22 cellular contexts compared by ENCODE assay signal in genomic region chr20:49633643-49634042, GRCh38.
DNase-seq lines count a peak whose midpoint lies in the region; TF ChIP-seq lines count a peak whose summit lies in the region.
"Had no signal": no experiment of that assay in that cellular context is flagged by ENCODE, and none has a peak within 500 bp of the region (broad histone marks: within the 10 kb centered on the region; RNA-seq: fewer than 3 reads in every experiment).

No MANE protein-coding gene starts in this region.

- peak overlapping the region in 3 of 11 experiments; percentile 10 to 34 (median 17); a peak in 6 of 22 replicates for H3K27ac ChIP-seq in BLaER1 treated with 17β-estradiol and CSF1 and Interleukin-3, amounts not matched to agents 10 nM and 100 nM
- H3K27ac ChIP-seq in HUES48 (ENCODE audit: low read depth, low read length) (peak overlapping the region; percentile 30), neural cell (ENCODE audit: low read length) (peak overlapping the region; percentile 47)
- H3K27ac ChIP-seq: RWPE1, SK-N-MC, VCaP had no signal

- no peak overlapping the region for H3K4me3 ChIP-seq in BLaER1 treated with 17β-estradiol and CSF1 and Interleukin-3, amounts not matched to agents 10 nM and 100 nM
- no peak overlapping the region for H3K4me3 ChIP-seq in HUES48 (ENCODE audit: low read depth, low read length)
- H3K4me3 ChIP-seq in neural cell (ENCODE audit: low read length) = no peak overlapping the region
- H3K4me3 ChIP-seq: SK-N-MC had no signal

- H3K79me2 ChIP-seq in neural cell (replicated peaks; ENCODE audit: insufficient read depth, low read length) = no peaks in the 10 kb centered on the region

- no peak for DNase-seq in activated gamma-delta T cell (lab: John Stamatoyannopoulos, UW)
- no peak for DNase-seq in HEK293T (ENCODE audit: extremely low spot score)
- DNase-seq in NCI-H1105 treated with DMSO at 0.1 percent for 48 hours (lab: John Stamatoyannopoulos, UW) = no peak
- DNase-seq: ACHN; activated CD4-positive, alpha-beta T cell treated with anti-CD3 and anti-CD28 coated beads, Interleukin-2, amount 10 ng/mL, durations not matched to agents 24 days and 14 days; activated naive CD4-positive, alpha-beta T cell treated with anti-CD3 and anti-CD28 coated beads, Interleukin-2, amount 10 ng/mL, durations not matched to agents 7 days and 5 days; activated T-cell treated with anti-CD3 and anti-CD28 coated beads, Interleukin-2, amount 50 U/mL, for 48 hours; aorta; C1 segment of cervical spinal cord; caudate nucleus; NCI-H1417; NCI-H524; occipital lobe had no signal

- H3F3A ChIP-seq in neural cell (ENCODE audit: insufficient read depth, low read length, poor library complexity, severe bottlenecking) = no peaks in the 10 kb centered on the region

- TF ChIP-seq RAD21 in neural cell (conservative IDR thresholded peaks at IDR 0.05) = no peak

- no peaks in the 10 kb centered on the region for H3K9me2 ChIP-seq in neural cell (ENCODE audit: insufficient read depth, low read length)

- TF ChIP-seq CTCF in brain (conservative IDR thresholded peaks at IDR 0.05) (no peak), neural cell (IDR thresholded peaks at IDR 0.05; ENCODE audit: poor library complexity, severe bottlenecking) (no peak)

- TF ChIP-seq EP300 in neural cell (conservative IDR thresholded peaks at IDR 0.05; ENCODE audit: poor library complexity, severe bottlenecking) = no peak

- H3K27me3 ChIP-seq in BLaER1 treated with 17β-estradiol and CSF1 and Interleukin-3, amounts not matched to agents 10 nM and 100 nM = no peaks in the 10 kb centered on the region
- H3K27me3 ChIP-seq in HUES48 (ENCODE audit: control insufficient read depth, insufficient read depth, low read length) (no peaks in the 10 kb centered on the region), neural cell (ENCODE audit: insufficient read depth, low read depth, low read length) (no peaks in the 10 kb centered on the region)

- peaks cover 67% of the 10 kb centered on the region for H3K4me1 Mint-ChIP-seq in brain
- H3K4me1 Mint-ChIP-seq: activated naive CD4-positive, alpha-beta T cell treated with anti-CD3 and anti-CD28 coated beads, Interleukin-2, amount 10 ng/mL, durations not matched to agents 7 days and 5 days had no signal

- H3K9ac ChIP-seq in BLaER1 treated with 17β-estradiol and CSF1 and Interleukin-3, amounts not matched to agents 10 nM and 100 nM = peak overlapping the region in 1 of 11 experiments; percentile 27; a peak in 1 of 22 replicates
- no peak overlapping the region for H3K9ac ChIP-seq in HUES48 (ENCODE audit: low read depth, low read length)
- peak overlapping the region; percentile 32 for H3K9ac ChIP-seq in neural cell (ENCODE audit: low read length)

- peak overlapping the region; percentile 28 to 92 (median 65); a peak in 20 of 22 replicates for H3K4me2 ChIP-seq in BLaER1 treated with 17β-estradiol and CSF1 and Interleukin-3, amounts not matched to agents 10 nM and 100 nM
- no peak overlapping the region for H3K4me2 ChIP-seq in neural cell (ENCODE audit: low read length)

- H3K4me1 ChIP-seq in BLaER1 treated with 17β-estradiol and CSF1 and Interleukin-3, amounts not matched to agents 10 nM and 100 nM = peaks cover 70 to 96% (median 91%) of the 10 kb centered on the region in 10 experiments
- peaks cover 36% of the 10 kb centered on the region for H3K4me1 ChIP-seq in HUES48 (ENCODE audit: control insufficient read depth, insufficient read depth, low read length)

- H2AFZ ChIP-seq in neural cell (ENCODE audit: low read depth, low read length) = no peak overlapping the region

- peak overlapping the region in 3 of 5 experiments; percentile 20 to 65 (median 52) for H3K4me3 Mint-ChIP-seq in brain
- H3K4me3 Mint-ChIP-seq: activated CD4-positive, alpha-beta T cell treated with anti-CD3 and anti-CD28 coated beads, Interleukin-2, amount 10 ng/mL, durations not matched to agents 24 days and 14 days; activated naive CD4-positive, alpha-beta T cell treated with anti-CD3 and anti-CD28 coated beads, Interleukin-2, amount 10 ng/mL, durations not matched to agents 7 days and 5 days; IgD-negative memory B cell; T-helper 2 cell treated with Interferon-gamma antibody and Interleukin-4, amounts not matched to agents 5 μg/mL and 100 μg/mL, for 36 hours had no signal

- peaks cover 13 to 57% (median 28%) of the 10 kb centered on the region in 11 experiments; a peak in 19 of 22 replicates for H3K36me3 ChIP-seq in BLaER1 treated with 17β-estradiol and CSF1 and Interleukin-3, amounts not matched to agents 10 nM and 100 nM
- H3K36me3 ChIP-seq in HUES48 (ENCODE audit: control insufficient read depth, insufficient read depth, low read length) (peaks cover 48% of the 10 kb centered on the region), neural cell (ENCODE audit: insufficient read depth, low read length) (no peaks in the 10 kb centered on the region)

- peaks cover 6% of the 10 kb centered on the region for H3K27me3 Mint-ChIP-seq in brain
- H3K27me3 Mint-ChIP-seq: activated CD4-positive, alpha-beta T cell treated with anti-CD3 and anti-CD28 coated beads, Interleukin-2, amount 10 ng/mL, durations not matched to agents 24 days and 14 days had no signal

- H3K9me3 ChIP-seq in BLaER1 treated with 17β-estradiol and CSF1 and Interleukin-3, amounts not matched to agents 10 nM and 100 nM (replicated peaks in 1 of 11) = peaks cover 7 to 13% (median 8%) of the 10 kb centered on the region in 11 experiments; a peak in 21 of 22 replicates
- no peaks in the 10 kb centered on the region for H3K9me3 ChIP-seq in HUES48 (ENCODE audit: control insufficient read depth, insufficient read depth, low read length)
- peaks cover under 1% of the 10 kb centered on the region for H3K9me3 ChIP-seq in neural cell (ENCODE audit: low read length)

- peaks cover 0 to 10% (median 4%) of the 10 kb centered on the region in 5 experiments for H3K9me3 Mint-ChIP-seq in brain
- H3K9me3 Mint-ChIP-seq: activated CD4-positive, alpha-beta T cell treated with anti-CD3 and anti-CD28 coated beads, Interleukin-2, amount 10 ng/mL, durations not matched to agents 24 days and 14 days had no signal

- POLR2A ChIA-PET in HEK293T (lab: Yijun Ruan, JAX) = no interaction called here

- peaks cover 47% of the 10 kb centered on the region for H3K36me3 Mint-ChIP-seq in brain

- H4K20me1 ChIP-seq in BLaER1 treated with 17β-estradiol and CSF1 and Interleukin-3, amounts not matched to agents 10 nM and 100 nM = peaks cover 0 to 62% (median 8%) of the 10 kb centered on the region in 11 experiments; a peak in 11 of 22 replicates
- H4K20me1 ChIP-seq in neural cell (ENCODE audit: insufficient read depth) = no peaks in the 10 kb centered on the region

- CTCF ChIA-PET in HEK293T (lab: Yijun Ruan, JAX) = no interaction called here

- H3K27ac Mint-ChIP-seq in brain = peak overlapping the region; percentile 74 to 90 (median 88)
- H3K27ac Mint-ChIP-seq: activated CD4-positive, alpha-beta T cell treated with anti-CD3 and anti-CD28 coated beads, Interleukin-2, amount 10 ng/mL, durations not matched to agents 24 days and 14 days; activated naive CD4-positive, alpha-beta T cell treated with anti-CD3 and anti-CD28 coated beads, Interleukin-2, amount 10 ng/mL, durations not matched to agents 7 days and 5 days; IgD-negative memory B cell; T-helper 2 cell treated with Interferon-gamma antibody and Interleukin-4, amounts not matched to agents 5 μg/mL and 100 μg/mL, for 36 hours had no signal

TF ChIP-seq in neural cell, 6 proteins besides CTCF, POLR2A, EP300 and RAD21 (continues in another document):
- no peak for TF ChIP-seq EZH2 (IDR thresholded peaks at IDR 0.05; ENCODE audit: borderline replicate concordance, insufficient read depth, low read length, poor library complexity, severe bottlenecking)
- TF ChIP-seq SMC3 (conservative IDR thresholded peaks at IDR 0.05; ENCODE audit: poor library complexity) = no peak
- TF ChIP-seq TAF1 (IDR thresholded peaks at IDR 0.05; ENCODE audit: low read depth) = no peak
- no peak for TF ChIP-seq MXI1 (conservative IDR thresholded peaks at IDR 0.05; ENCODE audit: poor library complexity, severe bottlenecking)

TF ChIP-seq in HEK293T, 16 proteins besides CTCF, POLR2A, EP300 and RAD21:
- TF ChIP-seq FOXA1 (IDR thresholded peaks at IDR 0.05) = no peak
- no peak for TF ChIP-seq ZNF384 (IDR thresholded peaks at IDR 0.05)
- no peak for TF ChIP-seq PKNOX1 (IDR thresholded peaks at IDR 0.05)
